In genomic region chr6:107539409-107539808, GRCh38 we compare ENCODE assay signal across 1 cellular context.
A peak's percentile ranks its signal among the peaks of the same experiment; 100 is the strongest.
TF ChIP-seq lines count a peak whose summit lies in the region.

No MANE protein-coding gene starts in this region.

TF ChIP-seq in HEK293, 187 proteins besides CTCF, POLR2A, EP300 and RAD21 (continued from another document and continues in another):
- TF ChIP-seq ZNF529 (tag by site-specific recombination; IDR thresholded peaks at IDR 0.05; ENCODE audit: insufficient replicate concordance) (no peak), SP3 (tag by site-specific recombination; IDR thresholded peaks at IDR 0.05) (peak; percentile 18; the same call in 1 of the 2 replicates), ZNF623 (tag by site-specific recombination; IDR thresholded peaks at IDR 0.05) (no peak), ZNF555 (tag by site-specific recombination; conservative IDR thresholded peaks at IDR 0.05) (no peak), HOXC10 (CRISPR knock-in tag; IDR thresholded peaks at IDR 0.05) (no peak), ZNF18 (tag by site-specific recombination; IDR thresholded peaks at IDR 0.05) (0 out of 2 replicates have a peak, but pooled peaks have one; percentile 48), SP7 (tag by site-specific recombination; IDR thresholded peaks at IDR 0.05) (peak; percentile 78; the same call in 1 of the 2 replicates), ZNF266 (tag by site-specific recombination; IDR thresholded peaks at IDR 0.05; ENCODE audit: low read depth) (no peak), MEIS1 (CRISPR knock-in tag; IDR thresholded peaks at IDR 0.05; ENCODE audit: borderline replicate concordance) (no peak), ZNF175 (tag by site-specific recombination; IDR thresholded peaks at IDR 0.05) (no peak), ZNF610 (tag by site-specific recombination; IDR thresholded peaks at IDR 0.05; ENCODE audit: borderline replicate concordance) (peak; percentile 83), KLF9 (tag by site-specific recombination; IDR thresholded peaks at IDR 0.05; ENCODE audit: low read depth) (no peak), ZBTB20 (tag by site-specific recombination; IDR thresholded peaks at IDR 0.05) (no peak), FEZF1 (tag by site-specific recombination; IDR thresholded peaks at IDR 0.05) (peak; percentile 91), ZNF777 (tag by site-specific recombination; IDR thresholded peaks at IDR 0.05; ENCODE audit: borderline replicate concordance) (no peak), KLF8 (tag by site-specific recombination; IDR thresholded peaks at IDR 0.05) (no peak), ZNF530 (tag by site-specific recombination; IDR thresholded peaks at IDR 0.05; ENCODE audit: low read depth) (no peak), ZNF514 (tag by site-specific recombination; IDR thresholded peaks at IDR 0.05) (no peak), HIC1 (tag by site-specific recombination; IDR thresholded peaks at IDR 0.05) (no peak; the same call in 1 of the 2 replicates), ZXDB (tag by site-specific recombination; IDR thresholded peaks at IDR 0.05) (peak; percentile 53), ZNF394 (tag by site-specific recombination; IDR thresholded peaks at IDR 0.05; ENCODE audit: borderline replicate concordance) (peak; percentile 30; the same call in 1 of the 2 replicates), ZNF133 (tag by site-specific recombination; IDR thresholded peaks at IDR 0.05) (no peak), ZNF214 (tag by site-specific recombination; IDR thresholded peaks at IDR 0.05; ENCODE audit: borderline replicate concordance) (no peak), ZNF596 (tag by site-specific recombination; IDR thresholded peaks at IDR 0.05) (no peak; the same call in 1 of the 2 replicates), ZNF670 (tag by site-specific recombination; IDR thresholded peaks at IDR 0.05; ENCODE audit: low read depth) (no peak), TCF7L2 (IDR thresholded peaks at IDR 0.05; ENCODE audit: borderline replicate concordance, low read depth, low read length) (peak; percentile 82), ZNF335 (tag by site-specific recombination; conservative IDR thresholded peaks at IDR 0.05) (peak; percentile 43), TSHZ1 (tag by site-specific recombination; IDR thresholded peaks at IDR 0.05; ENCODE audit: borderline replicate concordance) (peak; percentile 82; the same call in 1 of the 2 replicates), ZBTB10 (tag by site-specific recombination; IDR thresholded peaks at IDR 0.05) (no peak), ZIC2 (tag by site-specific recombination; IDR thresholded peaks at IDR 0.05) (no peak), ZSCAN16 (tag by site-specific recombination; IDR thresholded peaks at IDR 0.05) (no peak), ZNF76 (tag by site-specific recombination; IDR thresholded peaks at IDR 0.05; ENCODE audit: borderline replicate concordance, low read depth) (no peak), ZNF548 (tag by site-specific recombination; IDR thresholded peaks at IDR 0.05) (no peak), ZNF16 (tag by site-specific recombination; IDR thresholded peaks at IDR 0.05; ENCODE audit: low read depth) (no peak), INSM2 (tag by site-specific recombination; IDR thresholded peaks at IDR 0.05) (no peak; the same call in 1 of the 2 replicates), PRDM2 (tag by site-specific recombination; IDR thresholded peaks at IDR 0.05; ENCODE audit: borderline replicate concordance) (no peak), ZNF121 (tag by site-specific recombination; IDR thresholded peaks at IDR 0.05) (no peak), ZNF146 (tag by site-specific recombination; IDR thresholded peaks at IDR 0.05) (no peak), ZNF202 (tag by site-specific recombination; IDR thresholded peaks at IDR 0.05; ENCODE audit: borderline replicate concordance) (no peak), ZNF184 (tag by site-specific recombination; IDR thresholded peaks at IDR 0.05) (no peak), ZNF416 (tag by site-specific recombination; IDR thresholded peaks at IDR 0.05) (no peak)
- TF ChIP-seq, protein P1, sequence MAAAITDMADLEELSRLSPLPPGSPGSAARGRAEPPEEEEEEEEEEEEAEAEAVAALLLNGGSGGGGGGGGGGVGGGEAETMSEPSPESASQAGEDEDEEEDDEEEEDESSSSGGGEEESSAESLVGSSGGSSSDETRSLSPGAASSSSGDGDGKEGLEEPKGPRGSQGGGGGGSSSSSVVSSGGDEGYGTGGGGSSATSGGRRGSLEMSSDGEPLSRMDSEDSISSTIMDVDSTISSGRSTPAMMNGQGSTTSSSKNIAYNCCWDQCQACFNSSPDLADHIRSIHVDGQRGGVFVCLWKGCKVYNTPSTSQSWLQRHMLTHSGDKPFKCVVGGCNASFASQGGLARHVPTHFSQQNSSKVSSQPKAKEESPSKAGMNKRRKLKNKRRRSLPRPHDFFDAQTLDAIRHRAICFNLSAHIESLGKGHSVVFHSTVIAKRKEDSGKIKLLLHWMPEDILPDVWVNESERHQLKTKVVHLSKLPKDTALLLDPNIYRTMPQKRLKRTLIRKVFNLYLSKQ (tag by site-specific recombination; IDR thresholded peaks at IDR 0.05; ENCODE audit: borderline replicate concordance) = no peak
- TF ChIP-seq, protein P2, sequence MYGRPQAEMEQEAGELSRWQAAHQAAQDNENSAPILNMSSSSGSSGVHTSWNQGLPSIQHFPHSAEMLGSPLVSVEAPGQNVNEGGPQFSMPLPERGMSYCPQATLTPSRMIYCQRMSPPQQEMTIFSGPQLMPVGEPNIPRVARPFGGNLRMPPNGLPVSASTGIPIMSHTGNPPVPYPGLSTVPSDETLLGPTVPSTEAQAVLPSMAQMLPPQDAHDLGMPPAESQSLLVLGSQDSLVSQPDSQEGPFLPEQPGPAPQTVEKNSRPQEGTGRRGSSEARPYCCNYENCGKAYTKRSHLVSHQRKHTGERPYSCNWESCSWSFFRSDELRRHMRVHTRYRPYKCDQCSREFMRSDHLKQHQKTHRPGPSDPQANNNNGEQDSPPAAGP (tag by site-specific recombination; IDR thresholded peaks at IDR 0.05) = no peak
